1 cellular context compared by ENCODE assay signal in genomic region chr2:99335911-99336779, GRCh38.
TF ChIP-seq lines count a peak whose summit lies in the region.

A gene with protein sequence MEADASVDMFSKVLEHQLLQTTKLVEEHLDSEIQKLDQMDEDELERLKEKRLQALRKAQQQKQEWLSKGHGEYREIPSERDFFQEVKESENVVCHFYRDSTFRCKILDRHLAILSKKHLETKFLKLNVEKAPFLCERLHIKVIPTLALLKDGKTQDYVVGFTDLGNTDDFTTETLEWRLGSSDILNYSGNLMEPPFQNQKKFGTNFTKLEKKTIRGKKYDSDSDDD (minus strand): TSS chr2:99336333. CDS start chr2:99333210, 3,123 bp downstream.

TF ChIP-seq in K562, 482 proteins besides CTCF, POLR2A, EP300 and RAD21 (continued from another document and continues in another):
- TF ChIP-seq CHD4 (IDR thresholded peaks at IDR 0.05; ENCODE audit: insufficient read depth, insufficient replicate concordance, low read depth, low read length, poor library complexity, severe bottlenecking): no peak
- no peak for TF ChIP-seq ZNF41 (CRISPR knock-in tag; conservative IDR thresholded peaks at IDR 0.05)
- TF ChIP-seq ESRRA (IDR thresholded peaks at IDR 0.05; ENCODE audit: borderline replicate concordance, low read depth): no peak
- no peak for TF ChIP-seq SETDB1 (IDR thresholded peaks at IDR 0.05; ENCODE audit: low read length)
- no peak for TF ChIP-seq ZNF75A (CRISPR knock-in tag; IDR thresholded peaks at IDR 0.05)
- 0 out of 4 replicates have a peak, but pooled peaks of 1 of the 2 experiments have one; percentile 33 for TF ChIP-seq MLLT1 (IDR thresholded peaks at IDR 0.05)
- no peak for TF ChIP-seq ZNF324 (CRISPR knock-in tag; IDR thresholded peaks at IDR 0.05)
- TF ChIP-seq ETS1 (conservative IDR thresholded peaks at IDR 0.05; ENCODE audit: control insufficient read depth, low read depth, low read length): peak; percentile 97
- no peak for TF ChIP-seq ARNT (IDR thresholded peaks at IDR 0.05)
- TF ChIP-seq ZMIZ1 (IDR thresholded peaks at IDR 0.05; ENCODE audit: low read depth in 2 of 2, low read length in 2 of 2): no peak; a peak in 1 of 4 replicates
- TF ChIP-seq NR0B1 (IDR thresholded peaks at IDR 0.05; ENCODE audit: partially characterized antibody): no peak
- TF ChIP-seq ZNF3 (CRISPR knock-in tag; IDR thresholded peaks at IDR 0.05): no peak
- no peak for TF ChIP-seq SNIP1 (IDR thresholded peaks at IDR 0.05; ENCODE audit: low read depth)
- TF ChIP-seq ZKSCAN3 (CRISPR knock-in tag; IDR thresholded peaks at IDR 0.05): no peak
- no peak for TF ChIP-seq HMG20A (CRISPR knock-in tag; conservative IDR thresholded peaks at IDR 0.05)
- TF ChIP-seq, protein P1, sequence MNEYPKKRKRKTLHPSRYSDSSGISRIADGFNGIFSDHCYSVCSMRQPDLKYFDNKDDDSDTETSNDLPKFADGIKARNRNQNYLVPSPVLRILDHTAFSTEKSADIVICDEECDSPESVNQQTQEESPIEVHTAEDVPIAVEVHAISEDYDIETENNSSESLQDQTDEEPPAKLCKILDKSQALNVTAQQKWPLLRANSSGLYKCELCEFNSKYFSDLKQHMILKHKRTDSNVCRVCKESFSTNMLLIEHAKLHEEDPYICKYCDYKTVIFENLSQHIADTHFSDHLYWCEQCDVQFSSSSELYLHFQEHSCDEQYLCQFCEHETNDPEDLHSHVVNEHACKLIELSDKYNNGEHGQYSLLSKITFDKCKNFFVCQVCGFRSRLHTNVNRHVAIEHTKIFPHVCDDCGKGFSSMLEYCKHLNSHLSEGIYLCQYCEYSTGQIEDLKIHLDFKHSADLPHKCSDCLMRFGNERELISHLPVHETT (CRISPR knock-in tag; conservative IDR thresholded peaks at IDR 0.05 in 1 of 2, IDR thresholded peaks at IDR 0.05 in 1 of 2): peak in 1 of 2 experiments; percentile 46; a peak in 1 of 4 replicates
- peak; percentile 77; the same call in 1 of the 2 replicates for TF ChIP-seq ELF1 (tag; IDR thresholded peaks at IDR 0.05)
- no peak for TF ChIP-seq E2F3 (CRISPR knock-in tag; IDR thresholded peaks at IDR 0.05)
- TF ChIP-seq ZBTB1 (CRISPR knock-in tag; IDR thresholded peaks at IDR 0.05; ENCODE audit: borderline replicate concordance, low read depth): 0 out of 2 replicates have a peak, but pooled peaks have one; percentile 70
- no peak for TF ChIP-seq ZNF518B (CRISPR knock-in tag; IDR thresholded peaks at IDR 0.05)
- peak; percentile 84 for TF ChIP-seq TAF1 (IDR thresholded peaks at IDR 0.05; ENCODE audit: control insufficient read depth, extremely low read depth, insufficient read depth, low read length, severe bottlenecking)
- no peak for TF ChIP-seq NFIX (CRISPR knock-in tag; IDR thresholded peaks at IDR 0.05; ENCODE audit: low read depth)
- TF ChIP-seq NFIC (IDR thresholded peaks at IDR 0.05): peak; percentile 49; the same call in 1 of the 2 replicates
- peak; percentile 85 for TF ChIP-seq CREM (IDR thresholded peaks at IDR 0.05; ENCODE audit: low read depth)
- TF ChIP-seq MIER1 (IDR thresholded peaks at IDR 0.05; ENCODE audit: low read depth): no peak
- TF ChIP-seq, protein P2, sequence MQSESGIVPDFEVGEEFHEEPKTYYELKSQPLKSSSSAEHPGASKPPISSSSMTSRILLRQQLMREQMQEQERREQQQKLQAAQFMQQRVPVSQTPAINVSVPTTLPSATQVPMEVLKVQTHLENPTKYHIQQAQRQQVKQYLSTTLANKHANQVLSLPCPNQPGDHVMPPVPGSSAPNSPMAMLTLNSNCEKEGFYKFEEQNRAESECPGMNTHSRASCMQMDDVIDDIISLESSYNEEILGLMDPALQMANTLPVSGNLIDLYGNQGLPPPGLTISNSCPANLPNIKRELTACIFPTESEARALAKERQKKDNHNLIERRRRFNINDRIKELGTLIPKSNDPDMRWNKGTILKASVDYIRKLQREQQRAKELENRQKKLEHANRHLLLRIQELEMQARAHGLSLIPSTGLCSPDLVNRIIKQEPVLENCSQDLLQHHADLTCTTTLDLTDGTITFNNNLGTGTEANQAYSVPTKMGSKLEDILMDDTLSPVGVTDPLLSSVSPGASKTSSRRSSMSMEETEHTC (IDR thresholded peaks at IDR 0.05): no peak
- TF ChIP-seq E4F1 (CRISPR knock-in tag; IDR thresholded peaks at IDR 0.05; ENCODE audit: borderline replicate concordance): no peak
- no peak for TF ChIP-seq E2F4 (CRISPR knock-in tag; IDR thresholded peaks at IDR 0.05; ENCODE audit: low read depth)
- TF ChIP-seq, protein P3, sequence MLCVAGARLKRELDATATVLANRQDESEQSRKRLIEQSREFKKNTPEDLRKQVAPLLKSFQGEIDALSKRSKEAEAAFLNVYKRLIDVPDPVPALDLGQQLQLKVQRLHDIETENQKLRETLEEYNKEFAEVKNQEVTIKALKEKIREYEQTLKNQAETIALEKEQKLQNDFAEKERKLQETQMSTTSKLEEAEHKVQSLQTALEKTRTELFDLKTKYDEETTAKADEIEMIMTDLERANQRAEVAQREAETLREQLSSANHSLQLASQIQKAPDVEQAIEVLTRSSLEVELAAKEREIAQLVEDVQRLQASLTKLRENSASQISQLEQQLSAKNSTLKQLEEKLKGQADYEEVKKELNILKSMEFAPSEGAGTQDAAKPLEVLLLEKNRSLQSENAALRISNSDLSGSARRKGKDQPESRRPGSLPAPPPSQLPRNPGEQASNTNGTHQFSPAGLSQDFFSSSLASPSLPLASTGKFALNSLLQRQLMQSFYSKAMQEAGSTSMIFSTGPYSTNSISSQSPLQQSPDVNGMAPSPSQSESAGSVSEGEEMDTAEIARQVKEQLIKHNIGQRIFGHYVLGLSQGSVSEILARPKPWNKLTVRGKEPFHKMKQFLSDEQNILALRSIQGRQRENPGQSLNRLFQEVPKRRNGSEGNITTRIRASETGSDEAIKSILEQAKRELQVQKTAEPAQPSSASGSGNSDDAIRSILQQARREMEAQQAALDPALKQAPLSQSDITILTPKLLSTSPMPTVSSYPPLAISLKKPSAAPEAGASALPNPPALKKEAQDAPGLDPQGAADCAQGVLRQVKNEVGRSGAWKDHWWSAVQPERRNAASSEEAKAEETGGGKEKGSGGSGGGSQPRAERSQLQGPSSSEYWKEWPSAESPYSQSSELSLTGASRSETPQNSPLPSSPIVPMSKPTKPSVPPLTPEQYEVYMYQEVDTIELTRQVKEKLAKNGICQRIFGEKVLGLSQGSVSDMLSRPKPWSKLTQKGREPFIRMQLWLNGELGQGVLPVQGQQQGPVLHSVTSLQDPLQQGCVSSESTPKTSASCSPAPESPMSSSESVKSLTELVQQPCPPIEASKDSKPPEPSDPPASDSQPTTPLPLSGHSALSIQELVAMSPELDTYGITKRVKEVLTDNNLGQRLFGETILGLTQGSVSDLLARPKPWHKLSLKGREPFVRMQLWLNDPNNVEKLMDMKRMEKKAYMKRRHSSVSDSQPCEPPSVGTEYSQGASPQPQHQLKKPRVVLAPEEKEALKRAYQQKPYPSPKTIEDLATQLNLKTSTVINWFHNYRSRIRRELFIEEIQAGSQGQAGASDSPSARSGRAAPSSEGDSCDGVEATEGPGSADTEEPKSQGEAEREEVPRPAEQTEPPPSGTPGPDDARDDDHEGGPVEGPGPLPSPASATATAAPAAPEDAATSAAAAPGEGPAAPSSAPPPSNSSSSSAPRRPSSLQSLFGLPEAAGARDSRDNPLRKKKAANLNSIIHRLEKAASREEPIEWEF (CRISPR knock-in tag; IDR thresholded peaks at IDR 0.05): no peak
- TF ChIP-seq SMAD4 (CRISPR knock-in tag; conservative IDR thresholded peaks at IDR 0.05): peak; percentile 7; the same call in 1 of the 2 replicates
